In the genomic region with DNA sequence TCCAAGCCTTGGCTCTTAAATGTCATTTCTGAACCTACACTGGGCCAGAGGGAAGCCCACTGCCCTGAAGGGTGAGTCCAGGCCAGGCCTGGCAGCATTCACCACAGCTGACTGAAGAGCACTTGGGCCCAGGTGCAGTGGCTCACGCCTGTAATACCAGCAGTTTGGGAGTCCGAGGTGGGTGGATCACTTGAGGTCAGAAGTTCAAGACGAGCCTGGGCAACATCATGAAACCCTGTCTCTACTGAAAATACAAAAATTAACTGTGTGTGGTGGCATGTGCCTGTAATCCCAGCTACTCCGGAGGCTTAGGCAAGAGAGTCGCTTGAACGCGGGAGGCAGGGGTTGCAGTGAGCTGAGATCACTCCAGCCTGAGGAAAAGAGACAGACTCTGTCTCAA, we compare ENCODE assay signal across 21 cellular contexts. TPM values are rescaled to one million over a fixed set of nuclear protein-coding genes. Genes with fewer than 3 reads are reported as not detected.
A peak's percentile ranks its signal among the peaks of the same experiment; 100 is the strongest.
DNase-seq lines count a peak whose midpoint lies in the region; ATAC-seq lines count a peak whose summit lies in the region.
"Had no signal": no experiment of that assay in that cellular context is flagged by ENCODE, and none has a peak within 500 bp of the region (broad histone marks: within the 10 kb centered on the region; RNA-seq: fewer than 3 reads in every experiment).

No MANE protein-coding gene starts in this region.

- H3K18ac ChIP-seq in trophoblast cell (ENCODE audit: low read length), result no peak overlapping the region

- peak overlapping the region; percentile 60 for H2BK120ac ChIP-seq in trophoblast cell (ENCODE audit: insufficient read depth, low read length, poor library complexity)

- H3K27ac Mint-ChIP-seq in stimulated activated effector memory CD8-positive, alpha-beta T cell treated with anti-CD3 and anti-CD28 coated beads, Interleukin-12 subunit alpha, Interleukin-12 subunit beta, amount 100 ng/mL, for 72 hours, result peak overlapping the region; percentile 12
- H3K27ac Mint-ChIP-seq: B cell; CD4-positive, alpha-beta T cell; CD8-positive, alpha-beta T cell had no signal

- H2AFZ ChIP-seq in trophoblast cell (ENCODE audit: insufficient read depth, low read length, poor library complexity), result no peak overlapping the region

- no peak overlapping the region for H4K8ac ChIP-seq in trophoblast cell (ENCODE audit: low read depth, low read length)

- H3K9ac ChIP-seq in trophoblast cell (ENCODE audit: low read length), result no peak overlapping the region
- H3K9ac ChIP-seq: BLaER1 treated with 17β-estradiol and CSF1 and Interleukin-3, amounts not matched to agents 10 nM and 100 nM had no signal

- ATAC-seq in stimulated activated effector memory CD8-positive, alpha-beta T cell treated with anti-CD3 and anti-CD28 coated beads, Interleukin-12 subunit alpha, Interleukin-12 subunit beta, amount 100 ng/mL, for 72 hours, result no peak
- ATAC-seq in GM21360 (IDR thresholded peaks at IDR 0.05; ENCODE audit: unreplicated experiment), result no peak
- ATAC-seq: A549; CD8-positive, alpha-beta T cell; GM12878 had no signal

- H3K27me3 ChIP-seq in trophoblast cell (ENCODE audit: insufficient read depth, low read length), result no peaks in the 10 kb centered on the region
- H3K27me3 ChIP-seq: BLaER1 treated with 17β-estradiol and CSF1 and Interleukin-3, amounts not matched to agents 10 nM and 100 nM had no signal

- no peaks in the 10 kb centered on the region for H3K4me1 Mint-ChIP-seq in stimulated activated effector memory CD8-positive, alpha-beta T cell treated with anti-CD3 and anti-CD28 coated beads, Interleukin-12 subunit alpha, Interleukin-12 subunit beta, amount 100 ng/mL, for 72 hours
- H3K4me1 Mint-ChIP-seq: B cell had no signal

- H3K14ac ChIP-seq in trophoblast cell (ENCODE audit: low read length), result no peak overlapping the region

- H3K9me3 ChIP-seq in trophoblast cell (ENCODE audit: insufficient read depth, low read depth, low read length), result no peaks in the 10 kb centered on the region
- H3K9me3 ChIP-seq: A549, Caco-2 had no signal

- H3K36me3 ChIP-seq in trophoblast cell (ENCODE audit: control insufficient read depth in 1 of 2, insufficient read depth in 2 of 2, low read length in 2 of 2), result no peaks in the 10 kb centered on the region
- H3K36me3 ChIP-seq: BLaER1 treated with 17β-estradiol and CSF1 and Interleukin-3, amounts not matched to agents 10 nM and 100 nM had no signal

- peak overlapping the region; percentile 56 for H3K27ac ChIP-seq in trophoblast cell (ENCODE audit: low read depth, low read length)
- H3K27ac ChIP-seq: 22Rv1; A549; BLaER1 treated with 17β-estradiol and CSF1 and Interleukin-3, amounts not matched to agents 10 nM and 100 nM; C4-2B had no signal

- H2BK5ac ChIP-seq in trophoblast cell (ENCODE audit: low read depth, low read length, poor library complexity), result peak overlapping the region; percentile 21

- WGBS in trophoblast cell (ENCODE audit: extremely low coverage, insufficient coverage, insufficient read length), result no CpG with 5 or more reads among the region's 7 CpGs

- peaks cover 6 to 7% of the 10 kb centered on the region in 2 experiments for H3K4me1 ChIP-seq in trophoblast cell (ENCODE audit: control insufficient read depth in 1 of 2, insufficient read depth in 2 of 2, low read length in 2 of 2)
- H3K4me1 ChIP-seq: A549, Caco-2 had no signal

- peak overlapping the region; percentile 15 for H2BK12ac ChIP-seq in trophoblast cell (ENCODE audit: low read length)

- DNase-seq in MV-4-11 (lab: John Stamatoyannopoulos, UW) (peak; percentile 20), mesenteric fat pad (ENCODE audit: low spot score) (peak; percentile 69), trophoblast cell (peak in 1 of 2 donors; percentile 55), NCI-H2227 treated with DMSO at 0.1 percent for 48 hours (lab: John Stamatoyannopoulos, UW) (no peak), GM03348 (ENCODE audit: low spot score) (no peak)
- no peak for DNase-seq in stimulated activated effector memory CD8-positive, alpha-beta T cell treated with anti-CD3 and anti-CD28 coated beads, Interleukin-12 subunit alpha, Interleukin-12 subunit beta, amount 100 ng/mL, for 72 hours (ENCODE audit: low spot score in 2 of 2)
- DNase-seq in activated CD4-positive, alpha-beta T cell treated with anti-CD3 and anti-CD28 coated beads for 1 hour, result no peak
- DNase-seq: AML-193; Calu3; CD4-positive, alpha-beta T cell; CD8-positive, alpha-beta T cell; DMS79 treated with DMSO at 0.1 percent for 48 hours; GF-D8 had no signal

- H3K36me3 Mint-ChIP-seq in stimulated activated effector memory CD8-positive, alpha-beta T cell treated with anti-CD3 and anti-CD28 coated beads, Interleukin-12 subunit alpha, Interleukin-12 subunit beta, amount 100 ng/mL, for 72 hours, result no peaks in the 10 kb centered on the region
- H3K36me3 Mint-ChIP-seq: CD8-positive, alpha-beta T cell had no signal

- no peak overlapping the region for H2AK5ac ChIP-seq in trophoblast cell (ENCODE audit: low read length)

- no peaks in the 10 kb centered on the region for H3K9me3 Mint-ChIP-seq in stimulated activated effector memory CD8-positive, alpha-beta T cell treated with anti-CD3 and anti-CD28 coated beads, Interleukin-12 subunit alpha, Interleukin-12 subunit beta, amount 100 ng/mL, for 72 hours
- H3K9me3 Mint-ChIP-seq: CD4-positive, alpha-beta T cell; CD8-positive, alpha-beta T cell had no signal

- peaks cover 5% of the 10 kb centered on the region for H3K79me1 ChIP-seq in trophoblast cell (ENCODE audit: low read length)

- no peak overlapping the region for H3K4me3 Mint-ChIP-seq in stimulated activated effector memory CD8-positive, alpha-beta T cell treated with anti-CD3 and anti-CD28 coated beads, Interleukin-12 subunit alpha, Interleukin-12 subunit beta, amount 100 ng/mL, for 72 hours
- H3K4me3 Mint-ChIP-seq: B cell; CD4-positive, alpha-beta T cell; CD8-positive, alpha-beta T cell had no signal

- no peak overlapping the region for H3K4me2 ChIP-seq in trophoblast cell (ENCODE audit: low read length)
- H3K4me2 ChIP-seq: A549; BLaER1 treated with 17β-estradiol and CSF1 and Interleukin-3, amounts not matched to agents 10 nM and 100 nM had no signal

- no peak overlapping the region for H4K12ac ChIP-seq in trophoblast cell (ENCODE audit: low read depth, low read length)

- H4K91ac ChIP-seq in trophoblast cell (ENCODE audit: low read depth, low read length), result peak overlapping the region; percentile 66

- no peak overlapping the region for H3K4ac ChIP-seq in trophoblast cell (ENCODE audit: low read depth, low read length)

- H3K79me2 ChIP-seq in trophoblast cell (ENCODE audit: control insufficient read depth, insufficient read depth, low read length, poor library complexity), result peaks cover 1% of the 10 kb centered on the region

- H3K23ac ChIP-seq in trophoblast cell (ENCODE audit: low read length), result no peak overlapping the region

- no peak overlapping the region for H3K4me3 ChIP-seq in trophoblast cell (ENCODE audit: low read depth, low read length)
- H3K4me3 ChIP-seq: A549; BLaER1 treated with 17β-estradiol and CSF1 and Interleukin-3, amounts not matched to agents 10 nM and 100 nM; GM12878 had no signal

RNA-seq across cellular contexts. Expression of a gene that starts 5.1 kb away (rescaled TPM):
- 0.87 TPM for total RNA-seq in mesenteric fat pad
- polyA plus RNA-seq in trophoblast cell (2013), result 0.23 and 0.33 TPM in 2 replicates
- total RNA-seq: B cell, Caco-2, Calu3, GM12878 had no signal
- polyA plus RNA-seq: A549, GM12878 had no signal

RNA-seq across cellular contexts. Expression of a gene that starts 16.4 kb away (rescaled TPM):
- total RNA-seq in mesenteric fat pad, result 190 TPM
- 489 and 493 TPM in 2 replicates for polyA plus RNA-seq in trophoblast cell (2013)

RNA-seq across cellular contexts. Expression of a gene that starts 37.7 kb away (rescaled TPM):
- 81.7 TPM for total RNA-seq in mesenteric fat pad
- 23.0 and 24.6 TPM in 2 replicates for polyA plus RNA-seq in trophoblast cell (2013)

Comparison
In these comparisons a context has a peak if more than half of its experiments do, and no peak if none do; other contexts are left out.
1. DNase-seq: peak in MV-4-11 (single experiment) and mesenteric fat pad (single experiment); none in stimulated activated effector memory CD8-positive, alpha-beta T cell treated with anti-CD3 and anti-CD28 coated beads, Interleukin-12 subunit alpha, Interleukin-12 subunit beta, amount 100 ng/mL, for 72 hours (0 of 2), NCI-H2227 treated with DMSO at 0.1 percent for 48 hours (single experiment), GM03348 (single experiment) and activated CD4-positive, alpha-beta T cell treated with anti-CD3 and anti-CD28 coated beads for 1 hour (single experiment).